Comparison of ENCODE assay signal across 27 cellular contexts in genomic region chr7:159226303-159226702, GRCh38.
"Had no signal": no experiment of that assay in that cellular context is flagged by ENCODE, and none has a peak within 500 bp of the region (broad histone marks: within the 10 kb centered on the region; RNA-seq: fewer than 3 reads in every experiment).

No MANE protein-coding gene starts in this region.

- H3K27ac ChIP-seq: left ventricle myocardium inferior, neural progenitor cell, neutrophil, ovary, right atrium auricular region, right lobe of liver, spleen, suprapubic skin, thoracic aorta, tibial artery, upper lobe of right lung had no signal

- H3K4me3 ChIP-seq: left ventricle myocardium inferior, lung, neural progenitor cell, ovary, right atrium auricular region, right lobe of liver, spleen, suprapubic skin, thoracic aorta, tibial artery, upper lobe of right lung had no signal

- H3K4me1 ChIP-seq: right atrium auricular region, right lobe of liver, spleen, suprapubic skin, upper lobe of right lung had no signal

- H3K36me3 Mint-ChIP-seq: immature natural killer cell; mesothelial cell of epicardium; naive B cell; natural killer cell; neural progenitor cell; stimulated activated effector memory CD8-positive, alpha-beta T cell treated with anti-CD3 and anti-CD28 coated beads, Interleukin-12 subunit alpha, Interleukin-12 subunit beta, amount 100 ng/mL, for 72 hours had no signal

- H3K27ac Mint-ChIP-seq: mesothelial cell of epicardium; naive B cell; natural killer cell; nephron progenitor cell; neural progenitor cell; progenitor cell of endocrine pancreas; stimulated activated effector memory CD8-positive, alpha-beta T cell treated with anti-CD3 and anti-CD28 coated beads, Interleukin-12 subunit alpha, Interleukin-12 subunit beta, amount 100 ng/mL, for 72 hours; stimulated activated naive CD8-positive, alpha-beta T cell treated with anti-CD3 and anti-CD28 coated beads, Interleukin-15, Interleukin-2, amounts not matched to agents 100 ng/mL and 50 ng/mL, for 24 hours had no signal

- H2AFZ ChIP-seq: neural progenitor cell had no signal

- ATAC-seq: natural killer cell; right lobe of liver; stimulated activated effector memory CD8-positive, alpha-beta T cell treated with anti-CD3 and anti-CD28 coated beads, Interleukin-12 subunit alpha, Interleukin-12 subunit beta, amount 100 ng/mL, for 72 hours; upper lobe of right lung had no signal

- H3K9me3 ChIP-seq: left ventricle myocardium inferior, neutrophil, ovary, right atrium auricular region, right lobe of liver, spleen, suprapubic skin, thoracic aorta, tibial artery, upper lobe of right lung had no signal

- H3K4me1 Mint-ChIP-seq: immature natural killer cell; mesothelial cell of epicardium; naive B cell; natural killer cell; nephron progenitor cell; stimulated activated effector memory CD8-positive, alpha-beta T cell treated with anti-CD3 and anti-CD28 coated beads, Interleukin-12 subunit alpha, Interleukin-12 subunit beta, amount 100 ng/mL, for 72 hours had no signal

- H3K4me2 ChIP-seq: neural progenitor cell had no signal

- H3K9me3 Mint-ChIP-seq: immature natural killer cell; natural killer cell; neural progenitor cell; stimulated activated effector memory CD8-positive, alpha-beta T cell treated with anti-CD3 and anti-CD28 coated beads, Interleukin-12 subunit alpha, Interleukin-12 subunit beta, amount 100 ng/mL, for 72 hours; stimulated activated naive CD8-positive, alpha-beta T cell treated with anti-CD3 and anti-CD28 coated beads, Interleukin-15, Interleukin-2, amounts not matched to agents 100 ng/mL and 50 ng/mL, for 24 hours had no signal

- H3K36me3 ChIP-seq: left ventricle myocardium inferior, neural progenitor cell, neutrophil, ovary, right atrium auricular region, right lobe of liver, spleen, suprapubic skin, thoracic aorta, tibial artery, upper lobe of right lung had no signal

- DNase-seq: hypothalamus; immature natural killer cell; kidney; left ventricle myocardium inferior; mesendoderm; naive B cell; natural killer cell; nephron progenitor cell; ovary; right lobe of liver; small intestine; spleen; stimulated activated CD4-positive, alpha-beta T cell treated with anti-CD3 and anti-CD28 coated beads, Interleukin-4, amount 100 ng/mL, for 24 hours; stimulated activated naive CD4-positive, alpha-beta T cell; tibial artery; trophoblast cell; upper lobe of right lung had no signal

- H3K27me3 ChIP-seq: neural progenitor cell, neutrophil, ovary, right atrium auricular region, right lobe of liver, spleen, suprapubic skin, tibial artery, upper lobe of right lung had no signal

- H3K27me3 Mint-ChIP-seq: progenitor cell of endocrine pancreas; stimulated activated naive CD8-positive, alpha-beta T cell treated with anti-CD3 and anti-CD28 coated beads, Interleukin-15, Interleukin-2, amounts not matched to agents 100 ng/mL and 50 ng/mL, for 24 hours had no signal

- H3K4me3 Mint-ChIP-seq: immature natural killer cell; mesothelial cell of epicardium; naive B cell; natural killer cell; nephron progenitor cell; neural progenitor cell; stimulated activated effector memory CD8-positive, alpha-beta T cell treated with anti-CD3 and anti-CD28 coated beads, Interleukin-12 subunit alpha, Interleukin-12 subunit beta, amount 100 ng/mL, for 72 hours; stimulated activated naive CD8-positive, alpha-beta T cell treated with anti-CD3 and anti-CD28 coated beads, Interleukin-15, Interleukin-2, amounts not matched to agents 100 ng/mL and 50 ng/mL, for 24 hours had no signal

- H3K9ac ChIP-seq: neural progenitor cell had no signal
